Comparison of ENCODE assay signal across 11 cellular contexts in genomic region chr12:89181271-89181920, GRCh38.
DNase-seq lines count a peak whose midpoint lies in the region; ATAC-seq, FAIRE-seq and TF ChIP-seq lines count a peak whose summit lies in the region.
"Had no signal": no experiment of that assay in that cellular context is flagged by ENCODE, and none has a peak within 500 bp of the region (broad histone marks: within the 10 kb centered on the region; RNA-seq: fewer than 3 reads in every experiment).

No MANE protein-coding gene starts in this region.

- H3K27me3 Mint-ChIP-seq in HFFc6 (ENCODE audit: insufficient read depth) (no peaks in the 10 kb centered on the region), type B pancreatic cell (no peaks in the 10 kb centered on the region)
- no peaks in the 10 kb centered on the region for H3K27me3 Mint-ChIP-seq in activated T-helper 2 cell treated with anti-CD3 and anti-CD28 coated beads, Interferon-gamma antibody, Interleukin-2, Interleukin-4, amounts not matched to agents 10 μg/mL and 5 μg/mL and 100 μg/mL, durations not matched to agents 14 hours and 24 hours and 36 hours (ENCODE audit: low read depth)

- peak; percentile 61 for FAIRE-seq in islet of Langerhans (lab: Jason Lieb, UNC)

- H3K4me3 Mint-ChIP-seq in HFFc6 (no peak overlapping the region), type B pancreatic cell (no peak overlapping the region)
- H3K4me3 Mint-ChIP-seq in activated T-helper 2 cell treated with anti-CD3 and anti-CD28 coated beads, Interferon-gamma antibody, Interleukin-2, Interleukin-4, amounts not matched to agents 10 μg/mL and 5 μg/mL and 100 μg/mL, durations not matched to agents 14 hours and 24 hours and 36 hours (ENCODE audit: low read depth), result peak overlapping the region; percentile 54

- intact Hi-C loops in activated T-helper 2 cell treated with anti-CD3 and anti-CD28 coated beads, Interferon-gamma antibody, Interleukin-2, Interleukin-4, amounts not matched to agents 10 μg/mL and 5 μg/mL and 100 μg/mL, durations not matched to agents 14 hours and 24 hours and 36 hours (cut with micrococcal nuclease), result loop anchor here (1.0 to 2.0 kb wide), 7 partner anchors 19 to 883 kb away; partner anchors contain the start of gene DUSP6
- intact Hi-C loops in ovary (cut with DNase I), result loop anchor here in 1 of 4 donors (10.0 kb wide), 1 partner anchor 427 kb away; no protein-coding TSS in a partner anchor

- H3K36me3 ChIP-seq in ovary, result no peaks in the 10 kb centered on the region
- H3K36me3 ChIP-seq: thoracic aorta had no signal

- WGBS in ovary, 3 donors, result 86 to 90% (median 89%) methylated on average over 2 of the region's 2 CpGs

- H3K27ac Mint-ChIP-seq in HFFc6 (peak overlapping the region; percentile 73), type B pancreatic cell (no peak overlapping the region)
- peak overlapping the region; percentile 86 for H3K27ac Mint-ChIP-seq in activated T-helper 2 cell treated with anti-CD3 and anti-CD28 coated beads, Interferon-gamma antibody, Interleukin-2, Interleukin-4, amounts not matched to agents 10 μg/mL and 5 μg/mL and 100 μg/mL, durations not matched to agents 14 hours and 24 hours and 36 hours

- no peak overlapping the region for H3K4me3 ChIP-seq in ovary
- H3K4me3 ChIP-seq: thoracic aorta had no signal

- H3K9me3 ChIP-seq in ovary, result no peaks in the 10 kb centered on the region
- H3K9me3 ChIP-seq: thoracic aorta had no signal

- TF ChIP-seq POLR2A in ovary (IDR thresholded peaks at IDR 0.05), result no peak

- peak; percentile 52 for DNase-seq in AG20443 (ENCODE audit: low spot score)
- DNase-seq in HFFc6, result peak; percentile 66
- DNase-seq in activated T-helper 2 cell treated with anti-CD3 and anti-CD28 coated beads, Interferon-gamma antibody, Interleukin-2, Interleukin-4, amounts not matched to agents 10 μg/mL and 5 μg/mL and 100 μg/mL, durations not matched to agents 14 hours and 24 hours and 36 hours (ENCODE audit: low spot score), result no peak
- DNase-seq in ovary, result no peak
- DNase-seq in type B pancreatic cell (ENCODE audit: extremely low spot score, unreplicated experiment), result no peak
- DNase-seq in activated gamma-delta T cell treated with Interleukin-2 at 50 U/mL for 16 hours, result no peak
- DNase-seq: mesendoderm, NCI-H1092 treated with DMSO at 0.1 percent for 48 hours had no signal

- peaks cover 40% of the 10 kb centered on the region for H3K4me1 Mint-ChIP-seq in HFFc6 (ENCODE audit: low read depth)
- H3K4me1 Mint-ChIP-seq in activated T-helper 2 cell treated with anti-CD3 and anti-CD28 coated beads, Interferon-gamma antibody, Interleukin-2, Interleukin-4, amounts not matched to agents 10 μg/mL and 5 μg/mL and 100 μg/mL, durations not matched to agents 14 hours and 24 hours and 36 hours (ENCODE audit: low read depth), result peaks cover 81% of the 10 kb centered on the region
- H3K4me1 Mint-ChIP-seq in type B pancreatic cell (ENCODE audit: unreplicated experiment), result no peaks in the 10 kb centered on the region

- TF ChIP-seq CTCF in HFFc6 (IDR thresholded peaks at IDR 0.05) (no peak), ovary (IDR thresholded peaks at IDR 0.05) (no peak), type B pancreatic cell (conservative IDR thresholded peaks at IDR 0.05) (no peak)

- H3K36me3 Mint-ChIP-seq in HFFc6 (ENCODE audit: low read depth) (no peaks in the 10 kb centered on the region), type B pancreatic cell (no peaks in the 10 kb centered on the region)
- peaks cover 41% of the 10 kb centered on the region for H3K36me3 Mint-ChIP-seq in activated T-helper 2 cell treated with anti-CD3 and anti-CD28 coated beads, Interferon-gamma antibody, Interleukin-2, Interleukin-4, amounts not matched to agents 10 μg/mL and 5 μg/mL and 100 μg/mL, durations not matched to agents 14 hours and 24 hours and 36 hours (ENCODE audit: low read depth)

- no peaks in the 10 kb centered on the region for H3K9me3 Mint-ChIP-seq in HFFc6
- H3K9me3 Mint-ChIP-seq in activated T-helper 2 cell treated with anti-CD3 and anti-CD28 coated beads, Interferon-gamma antibody, Interleukin-2, Interleukin-4, amounts not matched to agents 10 μg/mL and 5 μg/mL and 100 μg/mL, durations not matched to agents 14 hours and 24 hours and 36 hours, result peaks cover 11% of the 10 kb centered on the region
- no peaks in the 10 kb centered on the region for H3K9me3 Mint-ChIP-seq in type B pancreatic cell

- no peak overlapping the region for H3K27ac ChIP-seq in ovary
- H3K27ac ChIP-seq: thoracic aorta had no signal

- H3K27me3 ChIP-seq in ovary, result no peaks in the 10 kb centered on the region

- TF ChIP-seq EP300 in ovary (IDR thresholded peaks at IDR 0.05), result no peak

- ATAC-seq in HG02678 (IDR thresholded peaks at IDR 0.05; ENCODE audit: unreplicated experiment), result no peak

- no peaks in the 10 kb centered on the region for H3K4me1 ChIP-seq in ovary (ENCODE audit: insufficient read depth)

Comparison
In these comparisons a context has a peak if more than half of its experiments do, and no peak if none do; other contexts are left out.
1. DNase-seq: peak in AG20443 (single experiment) and HFFc6 (single experiment); none in activated T-helper 2 cell treated with anti-CD3 and anti-CD28 coated beads, Interferon-gamma antibody, Interleukin-2, Interleukin-4, amounts not matched to agents 10 μg/mL and 5 μg/mL and 100 μg/mL, durations not matched to agents 14 hours and 24 hours and 36 hours (single experiment), ovary (0 of 5), type B pancreatic cell (single experiment) and activated gamma-delta T cell treated with Interleukin-2 at 50 U/mL for 16 hours (single experiment).